In genomic region chr4:41796545-41797210, GRCh38 we compare ENCODE assay signal across 2 cellular contexts.
TF ChIP-seq lines count a peak whose summit lies in the region.

No MANE protein-coding gene starts in this region.

TF ChIP-seq in GM23338, 12 proteins besides CTCF, POLR2A, EP300 and RAD21 (continued from another document):
- TF ChIP-seq ZNF462 (CRISPR knock-in tag; IDR thresholded peaks at IDR 0.05) (peak; percentile 87), ZNF331 (CRISPR knock-in tag; IDR thresholded peaks at IDR 0.05; ENCODE audit: low read depth) (0 out of 2 replicates have a peak, but pooled peaks have one; percentile 3), JUNB (IDR thresholded peaks at IDR 0.05; ENCODE audit: unreplicated experiment) (no peak), EZH2 (IDR thresholded peaks at IDR 0.05; ENCODE audit: low read depth, unreplicated experiment) (no peak), EZH2phosphoT487 (IDR thresholded peaks at IDR 0.05; ENCODE audit: unreplicated experiment) (no peak)

TF ChIP-seq in HepG2, 621 proteins besides CTCF, POLR2A, EP300 and RAD21:
- no peak for TF ChIP-seq ZHX1 (CRISPR knock-in tag; IDR thresholded peaks at IDR 0.05; ENCODE audit: low read depth)
